ENCODE assay signal across 20 cellular contexts in genomic region chr11:86517557-86517956, GRCh38.
DNase-seq lines count a peak whose midpoint lies in the region; ATAC-seq and TF ChIP-seq lines count a peak whose summit lies in the region.
"Had no signal": no experiment of that assay in that cellular context is flagged by ENCODE, and none has a peak within 500 bp of the region (broad histone marks: within the 10 kb centered on the region; RNA-seq: fewer than 3 reads in every experiment).

No MANE protein-coding gene starts in this region.

- H3K4me3 ChIP-seq in Panc1 (ENCODE audit: low read depth in 2 of 2, low read length in 2 of 2) (no peak overlapping the region), esophagus muscularis mucosa (no peak overlapping the region), gastrocnemius medialis (no peak overlapping the region)
- H3K4me3 ChIP-seq: PC-9 had no signal

- H3K27ac Mint-ChIP-seq in progenitor cell of endocrine pancreas = peak overlapping the region; percentile 85
- H3K27ac Mint-ChIP-seq: CD14-positive monocyte had no signal

- 75% methylated on average over 1 of the region's 1 CpG for WGBS in esophagus muscularis mucosa

- in situ Hi-C loops in Panc1 (cut with HindIII; ENCODE audit: low pct_unique_long_range_greater_than_20kb, low sequenced_read_pairs) = no loop called here
- in situ Hi-C loops in gastrocnemius medialis (cut with MboI; ENCODE audit: low sequenced_read_pairs in 4 of 4) = no loop called here

- ATAC-seq in Panc1 = no peak
- no peak for ATAC-seq in GM21576 (IDR thresholded peaks at IDR 0.05; ENCODE audit: unreplicated experiment)
- ATAC-seq in gastrocnemius medialis = no peak
- ATAC-seq: HepG2, Right ventricle myocardium inferior had no signal

- TF ChIP-seq POLR2A in esophagus muscularis mucosa (IDR thresholded peaks at IDR 0.05; ENCODE audit: low read depth) (no peak), gastrocnemius medialis (IDR thresholded peaks at IDR 0.05) (no peak)

- TF ChIP-seq CTCF in Panc1 (IDR thresholded peaks at IDR 0.05) (no peak), esophagus muscularis mucosa (IDR thresholded peaks at IDR 0.05) (no peak), progenitor cell of endocrine pancreas (IDR thresholded peaks at IDR 0.05; ENCODE audit: unreplicated experiment) (no peak), gastrocnemius medialis (IDR thresholded peaks at IDR 0.05 in 4 of 5, conservative IDR thresholded peaks at IDR 0.05 in 1 of 5) (no peak)

- BruUV-seq in Panc1 (replicated peaks; lab: Mats Ljungman, UMichigan) = no TSS peak

- H3K27ac ChIP-seq in Panc1 (ENCODE audit: low read length) (peak overlapping the region; percentile 72), esophagus muscularis mucosa (replicated peaks in 1 of 4) (no peak overlapping the region), gastrocnemius medialis (no peak overlapping the region)
- H3K27ac ChIP-seq: KMS-11, PC-9 had no signal

- H3K4me1 ChIP-seq in Panc1 (ENCODE audit: control insufficient read depth, insufficient read depth, low read length) (peaks cover 70% of the 10 kb centered on the region), esophagus muscularis mucosa (peaks cover 22 to 39% (median 35%) of the 10 kb centered on the region in 4 donors), gastrocnemius medialis (peaks cover 19 to 31% of the 10 kb centered on the region in 2 donors)

- no peaks in the 10 kb centered on the region for H3K27me3 ChIP-seq in Panc1 (ENCODE audit: control insufficient read depth, insufficient read depth, low read length)
- H3K27me3 ChIP-seq in esophagus muscularis mucosa = no peaks in the 10 kb centered on the region
- H3K27me3 ChIP-seq in gastrocnemius medialis = no peaks in the 10 kb centered on the region

- H3K9me3 ChIP-seq in Panc1 (ENCODE audit: control insufficient read depth, insufficient read depth, low read depth, low read length) = peaks cover 8% of the 10 kb centered on the region; the same call in 1 of the 2 replicates
- no peaks in the 10 kb centered on the region for H3K9me3 ChIP-seq in esophagus muscularis mucosa
- H3K9me3 ChIP-seq in gastrocnemius medialis = no peaks in the 10 kb centered on the region

- intact Hi-C loops in Panc1 (cut with micrococcal nuclease; ENCODE audit: unreplicated experiment) (loop anchor here (5.0 kb wide), 1 partner anchor 55 kb away; no protein-coding TSS in a partner anchor), esophagus muscularis mucosa (cut with DNase I) (no loop called here), gastrocnemius medialis (cut with DNase I; ENCODE audit: low total_unique reads) (no loop called here)

- no peaks in the 10 kb centered on the region for H3K36me3 ChIP-seq in Panc1 (ENCODE audit: control insufficient read depth, insufficient read depth, low read length)
- H3K36me3 ChIP-seq in esophagus muscularis mucosa = no peaks in the 10 kb centered on the region
- no peaks in the 10 kb centered on the region for H3K36me3 ChIP-seq in gastrocnemius medialis

- no peaks in the 10 kb centered on the region for H3K36me3 Mint-ChIP-seq in progenitor cell of endocrine pancreas (ENCODE audit: insufficient read depth)
- H3K36me3 Mint-ChIP-seq: CD14-positive monocyte had no signal

- POLR2A ChIA-PET in Panc1 (lab: Charles Lee) = no interaction called here

- CTCF ChIA-PET in Panc1 (lab: Charles Lee) = no interaction called here

- H3K9me3 Mint-ChIP-seq in progenitor cell of endocrine pancreas (ENCODE audit: low read depth) = no peaks in the 10 kb centered on the region

- no peaks in the 10 kb centered on the region for H3K27me3 Mint-ChIP-seq in progenitor cell of endocrine pancreas

- no peak overlapping the region for H3K4me3 Mint-ChIP-seq in progenitor cell of endocrine pancreas (ENCODE audit: low read depth)
- H3K4me3 Mint-ChIP-seq: CD14-positive monocyte had no signal

- peaks cover 40% of the 10 kb centered on the region for H3K4me1 Mint-ChIP-seq in progenitor cell of endocrine pancreas (ENCODE audit: low read depth)

- no peak for TF ChIP-seq EP300 in esophagus muscularis mucosa (IDR thresholded peaks at IDR 0.05)

- peak; percentile 81 for DNase-seq in ELR (ENCODE audit: low read depth)
- no peak for DNase-seq in Panc1 (ENCODE audit: low read depth, low spot score)
- DNase-seq in esophagus muscularis mucosa (ENCODE audit: extremely low spot score) = peak; percentile 19
- DNase-seq in progenitor cell of endocrine pancreas (ENCODE audit: low spot score, unreplicated experiment) = no peak
- no peak for DNase-seq in gastrocnemius medialis
- no peak for DNase-seq in RKO (ENCODE audit: low spot score)
- no peak for DNase-seq in activated naive CD4-positive, alpha-beta T cell (lab: John Stamatoyannopoulos, UW)
- DNase-seq: AML-193, DMS 273 treated with DMSO at 0.1 percent for 48 hours, DND-41, NCI-H1417, NCI-H187 treated with DMSO at 0.1 percent for 48 hours, NCI-H2227 treated with DMSO at 0.1 percent for 48 hours, NCI-H524 had no signal

Comparison
In these comparisons a context has a peak if more than half of its experiments do, and no peak if none do; other contexts are left out.
1. DNase-seq: peak in ELR (single experiment) and esophagus muscularis mucosa (single experiment); none in Panc1 (single experiment), progenitor cell of endocrine pancreas (single experiment), gastrocnemius medialis (0 of 2), RKO (single experiment) and activated naive CD4-positive, alpha-beta T cell (0 of 4).